Comparison of ENCODE assay signal across 1 cellular context in genomic region chr5:108382784-108383358, GRCh38.
TF ChIP-seq lines count a peak whose summit lies in the region.

No MANE protein-coding gene starts in this region.

TF ChIP-seq in H1, 55 proteins besides CTCF, POLR2A, EP300 and RAD21:
- TF ChIP-seq SIX5 (IDR thresholded peaks at IDR 0.05; ENCODE audit: low read depth, low read length) (no peak), CHD1 (IDR thresholded peaks at IDR 0.05; ENCODE audit: low read depth, low read length) (no peak), HDAC2 (IDR thresholded peaks at IDR 0.05; ENCODE audit: borderline replicate concordance in 1 of 2, low read depth in 2 of 2, low read length in 2 of 2) (no peak), HDAC6 (IDR thresholded peaks at IDR 0.05; ENCODE audit: low read depth, low read length) (no peak), TCF12 (IDR thresholded peaks at IDR 0.05; ENCODE audit: low read depth, low read length) (no peak), JUND (IDR thresholded peaks at IDR 0.05; ENCODE audit: low read length) (no peak), FOSL1 (IDR thresholded peaks at IDR 0.05; ENCODE audit: insufficient read depth, low read depth, low read length) (no peak), ASH2L (IDR thresholded peaks at IDR 0.05; ENCODE audit: low read length) (no peak), TEAD4 (IDR thresholded peaks at IDR 0.05; ENCODE audit: low read depth, low read length) (no peak), TAF7 (optimal IDR thresholded peaks at IDR 0.05; ENCODE audit: borderline replicate concordance, low read depth, low read length) (no peak), GABPA (IDR thresholded peaks at IDR 0.05; ENCODE audit: borderline replicate concordance, insufficient read depth, low read length) (no peak)
TF ChIP-seq in H1: peak in this region for 0.
